ENCODE assay signal across 23 cellular contexts in the genomic region with DNA sequence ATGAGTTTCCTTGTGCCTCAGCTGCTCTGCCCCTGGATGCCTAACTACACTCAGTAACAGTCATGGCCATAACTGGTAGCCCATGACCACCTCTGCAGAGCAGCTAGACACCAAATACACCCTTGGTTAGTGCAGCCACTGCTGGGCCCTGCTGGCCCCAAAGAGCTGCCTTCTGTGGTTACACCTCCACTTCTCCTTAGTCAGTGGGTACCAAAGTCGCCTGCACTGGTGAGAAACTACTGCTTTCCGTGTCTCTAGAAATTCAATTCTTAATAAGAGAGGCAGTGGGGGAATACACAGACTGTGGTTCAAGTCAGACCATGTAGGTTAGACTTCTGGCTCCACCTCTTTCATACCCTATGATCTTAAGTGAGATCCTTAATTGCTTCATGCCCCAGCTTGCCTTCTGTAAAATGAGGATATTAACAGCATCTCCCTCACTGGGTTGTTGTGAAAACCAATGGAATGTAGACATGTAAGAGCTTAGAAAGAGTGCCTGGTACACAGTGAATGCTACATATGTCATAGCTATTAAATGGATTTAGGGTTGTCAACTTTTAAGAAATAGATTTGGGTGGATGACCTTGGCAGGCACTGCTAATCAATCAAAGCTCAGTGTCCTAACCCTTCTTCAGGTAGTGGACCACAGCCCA. TPM values are rescaled to one million over a fixed set of nuclear protein-coding genes. Genes with fewer than 3 reads are reported as not detected.
DNase-seq lines count a peak whose midpoint lies in the region; ATAC-seq, FAIRE-seq and TF ChIP-seq lines count a peak whose summit lies in the region.
"Had no signal": no experiment of that assay in that cellular context is flagged by ENCODE, and none has a peak within 500 bp of the region (broad histone marks: within the 10 kb centered on the region; RNA-seq: fewer than 3 reads in every experiment).

No MANE protein-coding gene starts in this region.

- H3K36me3 Mint-ChIP-seq in activated T-helper 17 cell treated with anti-CD3 and anti-CD28 coated beads, Interleukin-2, amount 50 U/mL, for 72 hours (ENCODE audit: low read depth), result peaks cover 8% of the 10 kb centered on the region
- peaks cover 5 to 14% (median 5%) of the 10 kb centered on the region in 3 donors for H3K36me3 Mint-ChIP-seq in immature natural killer cell
- H3K36me3 Mint-ChIP-seq in stimulated activated memory B cell treated with anti-CD40 and anti-IgM and Interleukin-4, amounts not matched to agents 10 μg/mL and 1 μg/mL and 100 μg/mL, for 72 hours, result peaks cover 6% of the 10 kb centered on the region

- H3K9me3 Mint-ChIP-seq in activated T-helper 17 cell treated with anti-CD3 and anti-CD28 coated beads, Interleukin-2, amount 50 U/mL, for 72 hours, result peaks cover 5% of the 10 kb centered on the region
- H3K9me3 Mint-ChIP-seq in immature natural killer cell, result peaks cover 3 to 11% (median 6%) of the 10 kb centered on the region in 6 donors
- H3K9me3 Mint-ChIP-seq in stimulated activated memory B cell treated with anti-CD40 and anti-IgM and Interleukin-4, amounts not matched to agents 10 μg/mL and 1 μg/mL and 100 μg/mL, for 72 hours, result no peaks in the 10 kb centered on the region

- H3K36me3 ChIP-seq in OCI-LY7 (ENCODE audit: insufficient read depth, low read length), result no peaks in the 10 kb centered on the region
- H3K36me3 ChIP-seq: neutrophil had no signal

- BruUV-seq in OCI-LY7 (replicated peaks; lab: Mats Ljungman, UMichigan), result no TSS peak

- TF ChIP-seq CTCF in OCI-LY7 (conservative IDR thresholded peaks at IDR 0.05; ENCODE audit: low read length), result no peak

- CTCF ChIA-PET in OCI-LY7 (lab: Charles Lee; ENCODE audit: unreplicated experiment), result no interaction called here

- no peaks in the 10 kb centered on the region for H3K9me3 ChIP-seq in OCI-LY7 (ENCODE audit: low read length)
- H3K9me3 ChIP-seq: mucosa of descending colon, neutrophil, psoas muscle had no signal

- ATAC-seq in activated T-helper 17 cell treated with anti-CD3 and anti-CD28 coated beads, Interleukin-2, amount 50 U/mL, for 72 hours (replicated peaks), result peak; percentile 64
- ATAC-seq in stimulated activated memory B cell treated with anti-CD40 and anti-IgM and Interleukin-4, amounts not matched to agents 10 μg/mL and 1 μg/mL and 100 μg/mL, for 72 hours, result peak; percentile 16
- ATAC-seq in HG02588 (IDR thresholded peaks at IDR 0.05; ENCODE audit: unreplicated experiment), result no peak
- ATAC-seq: heart left ventricle, left ventricle myocardium superior, mucosa of descending colon, PC-3, psoas muscle had no signal

- intact Hi-C loops in OCI-LY7 (cut with micrococcal nuclease; ENCODE audit: unreplicated experiment), result no loop called here

- no peaks in the 10 kb centered on the region for H3K4me1 ChIP-seq in OCI-LY7 (ENCODE audit: insufficient read depth, low read length, poor library complexity, severe bottlenecking)

- no peak overlapping the region for H3K27ac ChIP-seq in OCI-LY7 (ENCODE audit: low read depth, low read length, poor library complexity, severe bottlenecking)
- H3K27ac ChIP-seq: neutrophil, psoas muscle, SJSA1 had no signal

- peak overlapping the region; percentile 8 for H3K4me3 Mint-ChIP-seq in activated T-helper 17 cell treated with anti-CD3 and anti-CD28 coated beads, Interleukin-2, amount 50 U/mL, for 72 hours
- H3K4me3 Mint-ChIP-seq in immature natural killer cell, result peak overlapping the region in 4 of 5 donors; percentile 7 to 35 (median 17)
- H3K4me3 Mint-ChIP-seq in stimulated activated memory B cell treated with anti-CD40 and anti-IgM and Interleukin-4, amounts not matched to agents 10 μg/mL and 1 μg/mL and 100 μg/mL, for 72 hours, result no peak overlapping the region
- H3K4me3 Mint-ChIP-seq: CD14-positive monocyte; T-helper 1 cell treated with Interleukin-12 subunit alpha and Interleukin-12 subunit beta and Interleukin-4 antibody, amounts not matched to agents 30 μg/mL and 1 μg/mL, for 36 hours had no signal

- TF ChIP-seq POLR2A in GM12891 (IDR thresholded peaks at IDR 0.05; ENCODE audit: low read depth, low read length), result no peak

- H3K9me2 ChIP-seq in OCI-LY7 (ENCODE audit: insufficient read depth, low read length), result no peaks in the 10 kb centered on the region

- H3K4me1 Mint-ChIP-seq in activated T-helper 17 cell treated with anti-CD3 and anti-CD28 coated beads, Interleukin-2, amount 50 U/mL, for 72 hours, result peaks cover 22% of the 10 kb centered on the region
- peaks cover 75 to 88% of the 10 kb centered on the region in 2 donors for H3K4me1 Mint-ChIP-seq in immature natural killer cell
- H3K4me1 Mint-ChIP-seq in stimulated activated memory B cell treated with anti-CD40 and anti-IgM and Interleukin-4, amounts not matched to agents 10 μg/mL and 1 μg/mL and 100 μg/mL, for 72 hours, result peaks cover 32% of the 10 kb centered on the region
- H3K4me1 Mint-ChIP-seq: CD14-positive monocyte had no signal

- no peak overlapping the region for H2AFZ ChIP-seq in OCI-LY7 (ENCODE audit: low read length)

- POLR2A ChIA-PET in OCI-LY7 (lab: Charles Lee), result interaction anchor here (0.5 to 0.7 kb wide), 3 partner anchors 14 to 318 kb away, joined by 3 read pairs; no protein-coding TSS in a partner anchor

- peak; percentile 31 for FAIRE-seq in GM12891 (lab: Jason Lieb, UNC)

- no peak for DNase-seq in GM12891 (ENCODE audit: insufficient read length, low spot score)
- peak in 1 of 3 donors; percentile 9 for DNase-seq in immature natural killer cell
- DNase-seq in NCI-H748 treated with DMSO at 0.1 percent for 48 hours (lab: John Stamatoyannopoulos, UW), result no peak
- no peak for DNase-seq in CD1c-positive myeloid dendritic cell (ENCODE audit: extremely low spot score)
- DNase-seq in OCI-LY7 (ENCODE audit: low spot score), result no peak
- DNase-seq: central memory CD4-positive, alpha-beta T cell; DMS53; effector CD4-positive, alpha-beta T cell; GF-D8; heart left ventricle; left ventricle myocardium superior; mucosa of descending colon; PC-3; psoas muscle; stimulated activated CD4-positive, alpha-beta T cell treated with anti-CD3 and anti-CD28 coated beads, Interleukin-2, amount 100 ng/mL, for 24 hours had no signal

- no peak overlapping the region for H3K27ac Mint-ChIP-seq in activated T-helper 17 cell treated with anti-CD3 and anti-CD28 coated beads, Interleukin-2, amount 50 U/mL, for 72 hours
- peak overlapping the region; percentile 54 to 85 (median 62) for H3K27ac Mint-ChIP-seq in immature natural killer cell
- no peak overlapping the region for H3K27ac Mint-ChIP-seq in stimulated activated memory B cell treated with anti-CD40 and anti-IgM and Interleukin-4, amounts not matched to agents 10 μg/mL and 1 μg/mL and 100 μg/mL, for 72 hours
- H3K27ac Mint-ChIP-seq: T-helper 1 cell treated with Interleukin-12 subunit alpha and Interleukin-12 subunit beta and Interleukin-4 antibody, amounts not matched to agents 30 μg/mL and 1 μg/mL, for 36 hours had no signal

- no peak overlapping the region for H3K4me2 ChIP-seq in OCI-LY7 (ENCODE audit: low read length)

- no peaks in the 10 kb centered on the region for H4K20me1 ChIP-seq in OCI-LY7 (ENCODE audit: insufficient read depth, low read length)

- no peaks in the 10 kb centered on the region for H3K27me3 Mint-ChIP-seq in activated T-helper 17 cell treated with anti-CD3 and anti-CD28 coated beads, Interleukin-2, amount 50 U/mL, for 72 hours
- H3K27me3 Mint-ChIP-seq in immature natural killer cell (ENCODE audit: low read depth in 3 of 3), result peaks cover 0 to 4% (median 2%) of the 10 kb centered on the region in 3 donors
- no peaks in the 10 kb centered on the region for H3K27me3 Mint-ChIP-seq in stimulated activated memory B cell treated with anti-CD40 and anti-IgM and Interleukin-4, amounts not matched to agents 10 μg/mL and 1 μg/mL and 100 μg/mL, for 72 hours

- no peak overlapping the region for H3K4me3 ChIP-seq in OCI-LY7 (ENCODE audit: low read depth, low read length, poor library complexity, severe bottlenecking)
- H3K4me3 ChIP-seq: heart left ventricle, mucosa of descending colon, psoas muscle, SJSA1, skin epidermis had no signal

- no peaks in the 10 kb centered on the region for H3K79me2 ChIP-seq in OCI-LY7 (ENCODE audit: insufficient read depth, low read depth, low read length)

TF ChIP-seq in GM12891, 5 proteins besides CTCF, POLR2A, EP300 and RAD21:
- TF ChIP-seq TAF1 (IDR thresholded peaks at IDR 0.05; ENCODE audit: low read depth, low read length) (no peak), POLR2AphosphoS5 (IDR thresholded peaks at IDR 0.05; ENCODE audit: low read depth, low read length) (no peak), PAX5 (IDR thresholded peaks at IDR 0.05; ENCODE audit: insufficient read depth, low read length, severe bottlenecking) (no peak), POU2F2 (IDR thresholded peaks at IDR 0.05; ENCODE audit: low read depth, low read length) (no peak), SPI1 (IDR thresholded peaks at IDR 0.05; ENCODE audit: low read depth, low read length) (no peak)

RNA-seq across cellular contexts. Expression of a gene that starts 18.2 kb away (rescaled TPM):
- 11.3 TPM for polyA plus RNA-seq in GM12891 (2012; ENCODE audit: low read depth, missing spikeins)
- total RNA-seq in activated T-helper 17 cell treated with anti-CD3 and anti-CD28 coated beads, Interleukin-2, amount 50 U/mL, for 72 hours, result 1 to 10 TPM; 4.6 to 5.5 TPM
- 10 to 100 TPM in 1 of 3 donors, 1 to 10 TPM in 2; 2.1 to 12.1 (median 4.9) TPM for polyA plus RNA-seq in immature natural killer cell
- total RNA-seq in OCI-LY7 (2014; rRNA removed; shearing (Covaris generic)), result 2.4 and 5.7 TPM in 2 replicates
- 4.9 and 6.0 TPM in 2 replicates for total RNA-seq in OCI-LY7 (2022)

Comparison
In these comparisons a context has a peak if more than half of its experiments do, and no peak if none do; other contexts are left out.
1. H3K27ac Mint-ChIP-seq: peak in immature natural killer cell (6 of 6); none in activated T-helper 17 cell treated with anti-CD3 and anti-CD28 coated beads, Interleukin-2, amount 50 U/mL, for 72 hours (single experiment) and stimulated activated memory B cell treated with anti-CD40 and anti-IgM and Interleukin-4, amounts not matched to agents 10 μg/mL and 1 μg/mL and 100 μg/mL, for 72 hours (single experiment).